In genomic region chr1:27099154-27099903, GRCh38 we compare ENCODE assay signal across 8 cellular contexts. TPM values are rescaled to one million over a fixed set of nuclear protein-coding genes. Genes with fewer than 3 reads are reported as not detected.
DNase-seq lines count a peak whose midpoint lies in the region; ATAC-seq and TF ChIP-seq lines count a peak whose summit lies in the region.

No MANE protein-coding gene starts in this region.

- no peak overlapping the region for H3K4me3 ChIP-seq in BJ (ENCODE audit: low read depth, low read length)

- POLR2A ChIA-PET in BJ (lab: Charles Lee): no interaction called here

- H3K9me3 Mint-ChIP-seq in activated naive CD8-positive, alpha-beta T cell treated with anti-CD3 and anti-CD28 coated beads, Interleukin-2, amount 50 U/mL, for 24 hours: no peaks in the 10 kb centered on the region

- CTCF ChIA-PET in BJ (lab: Yijun Ruan, JAX): interaction anchor here (0.6 to 16.3 kb wide), 14 partner anchors 8 to 295 kb away, joined by 3 to 551 read pairs (median 5); partner anchors contain the start of genes SLC9A1 and TRNP1

- DNase-seq in BJ (ENCODE audit: low read depth) (peak; percentile 47), GM20000 (ENCODE audit: low spot score) (peak; percentile 73), NCI-H2107 treated with DMSO at 0.1 percent for 48 hours (lab: John Stamatoyannopoulos, UW; ENCODE audit: unreplicated experiment) (peak; percentile 66), hepatic stellate cell (ENCODE audit: low spot score) (peak; percentile 95), SW 1271 (lab: John Stamatoyannopoulos, UW) (no peak)
- DNase-seq in activated naive CD8-positive, alpha-beta T cell treated with anti-CD3 and anti-CD28 coated beads, Interleukin-2, amount 50 U/mL, for 24 hours: peak; percentile 65
- peak; percentile 32 to 48 for DNase-seq in stimulated activated CD8-positive, alpha-beta memory T cell treated with anti-CD3 and anti-CD28 coated beads, Interleukin-2, amount 100 ng/mL, for 48 hours (ENCODE audit: low read depth in 2 of 2)

- H3K27me3 Mint-ChIP-seq in activated naive CD8-positive, alpha-beta T cell treated with anti-CD3 and anti-CD28 coated beads, Interleukin-2, amount 50 U/mL, for 24 hours: no peaks in the 10 kb centered on the region

- peak overlapping the region; percentile 57 for H3K27ac Mint-ChIP-seq in activated naive CD8-positive, alpha-beta T cell treated with anti-CD3 and anti-CD28 coated beads, Interleukin-2, amount 50 U/mL, for 24 hours

- no peaks in the 10 kb centered on the region for H3K27me3 ChIP-seq in BJ (ENCODE audit: control insufficient read depth, insufficient read depth, low read length)

- H3K4me3 Mint-ChIP-seq in activated naive CD8-positive, alpha-beta T cell treated with anti-CD3 and anti-CD28 coated beads, Interleukin-2, amount 50 U/mL, for 24 hours: no peak overlapping the region

- no peaks in the 10 kb centered on the region for H3K36me3 Mint-ChIP-seq in activated naive CD8-positive, alpha-beta T cell treated with anti-CD3 and anti-CD28 coated beads, Interleukin-2, amount 50 U/mL, for 24 hours (ENCODE audit: low read depth)

- no peak for TF ChIP-seq CTCF in BJ (IDR thresholded peaks at IDR 0.05; ENCODE audit: insufficient read depth, low read depth, low read length)
- no peak for TF ChIP-seq CTCF in GM20000 (IDR thresholded peaks at IDR 0.05; ENCODE audit: extremely low read depth, missing control alignments)

- peak; percentile 91 for ATAC-seq in activated naive CD8-positive, alpha-beta T cell treated with anti-CD3 and anti-CD28 coated beads, Interleukin-2, amount 50 U/mL, for 24 hours
- ATAC-seq in GM19467 (IDR thresholded peaks at IDR 0.05; ENCODE audit: unreplicated experiment): no peak

- peaks cover 15% of the 10 kb centered on the region for H3K4me1 Mint-ChIP-seq in activated naive CD8-positive, alpha-beta T cell treated with anti-CD3 and anti-CD28 coated beads, Interleukin-2, amount 50 U/mL, for 24 hours

- peaks cover 7% of the 10 kb centered on the region for H3K36me3 ChIP-seq in BJ (ENCODE audit: control insufficient read depth, insufficient read depth, low read length)

RNA-seq across cellular contexts. Expression of gene SLC9A1, which starts 55.6 kb away (rescaled TPM):
- polyA plus RNA-seq in BJ (2011; rRNA removed): 12.3 and 18.9 TPM in 2 replicates
- 13.4 and 21.6 TPM in 2 replicates for polyA minus RNA-seq in BJ (2011; rRNA and poly(A)+ RNA removed)

Comparison
In these comparisons a context has a peak if more than half of its experiments do, and no peak if none do; other contexts are left out.
1. DNase-seq: peak in BJ (single experiment), GM20000 (single experiment), NCI-H2107 treated with DMSO at 0.1 percent for 48 hours (single experiment), activated naive CD8-positive, alpha-beta T cell treated with anti-CD3 and anti-CD28 coated beads, Interleukin-2, amount 50 U/mL, for 24 hours (single experiment), hepatic stellate cell (single experiment) and stimulated activated CD8-positive, alpha-beta memory T cell treated with anti-CD3 and anti-CD28 coated beads, Interleukin-2, amount 100 ng/mL, for 48 hours (2 of 2); none in SW 1271 (0 of 2).